22 cellular contexts compared by ENCODE assay signal in genomic region chr18:68467966-68468365, GRCh38.
DNase-seq lines count a peak whose midpoint lies in the region; ATAC-seq and TF ChIP-seq lines count a peak whose summit lies in the region.
"Had no signal": no experiment of that assay in that cellular context is flagged by ENCODE, and none has a peak within 500 bp of the region (broad histone marks: within the 10 kb centered on the region; RNA-seq: fewer than 3 reads in every experiment).

No MANE protein-coding gene starts in this region.

- H3K27ac Mint-ChIP-seq in activated CD8-positive, alpha-beta T cell treated with anti-CD3 and anti-CD28 coated beads for 36 hours, result no peak overlapping the region
- H3K27ac Mint-ChIP-seq: activated CD4-positive, alpha-beta T cell treated with anti-CD3 and anti-CD28 coated beads, Interleukin-2, amount 10 ng/mL, durations not matched to agents 24 days and 14 days; endodermal cell; IgD-negative memory B cell; stimulated activated naive CD8-positive, alpha-beta T cell treated with anti-CD3 and anti-CD28 coated beads, Interleukin-15, Interleukin-2, amounts not matched to agents 100 ng/mL and 50 ng/mL, for 24 hours had no signal

- H3K4me3 ChIP-seq in BE2C (ENCODE audit: low read depth, low read length) (no peak overlapping the region), hepatocyte (no peak overlapping the region)
- H3K4me3 ChIP-seq: SK-N-MC, uterus had no signal

- H3K4me1 ChIP-seq in BE2C (no peaks in the 10 kb centered on the region), hepatocyte (ENCODE audit: insufficient read depth) (peaks cover 4% of the 10 kb centered on the region)
- H3K4me1 ChIP-seq: foreskin keratinocyte, uterus had no signal

- H3K36me3 ChIP-seq in BE2C (no peaks in the 10 kb centered on the region), hepatocyte (replicated peaks; ENCODE audit: insufficient read depth, low read depth) (no peaks in the 10 kb centered on the region)
- H3K36me3 ChIP-seq: uterus had no signal

- H3K36me3 Mint-ChIP-seq in activated CD8-positive, alpha-beta T cell treated with anti-CD3 and anti-CD28 coated beads for 36 hours (ENCODE audit: low read depth), result no peaks in the 10 kb centered on the region
- H3K36me3 Mint-ChIP-seq: IgD-negative memory B cell had no signal

- peaks cover 4% of the 10 kb centered on the region for H3K4me1 Mint-ChIP-seq in activated CD8-positive, alpha-beta T cell treated with anti-CD3 and anti-CD28 coated beads for 36 hours (ENCODE audit: low read depth)
- H3K4me1 Mint-ChIP-seq: activated CD4-positive, alpha-beta T cell treated with anti-CD3 and anti-CD28 coated beads, Interleukin-2, amount 10 ng/mL, durations not matched to agents 24 days and 14 days; endodermal cell; IgD-negative memory B cell had no signal

- WGBS in hepatocyte (ENCODE audit: low lambda C conversion rate, missing lambda C conversion rate), result 66% methylated on average over 4 of the region's 4 CpGs

- TF ChIP-seq CTCF in BE2C (IDR thresholded peaks at IDR 0.05; ENCODE audit: low read depth, low read length), result no peak
- no peak for TF ChIP-seq CTCF in activated CD8-positive, alpha-beta T cell treated with anti-CD3 and anti-CD28 coated beads for 36 hours (IDR thresholded peaks at IDR 0.05)
- TF ChIP-seq CTCF in hepatocyte (IDR thresholded peaks at IDR 0.05; ENCODE audit: poor library complexity), result no peak

- H2AFZ ChIP-seq in hepatocyte, result no peak overlapping the region

- no peak overlapping the region for H3K27ac ChIP-seq in hepatocyte
- H3K27ac ChIP-seq: foreskin keratinocyte, SK-N-MC, uterus had no signal

- H3K27me3 Mint-ChIP-seq in activated CD8-positive, alpha-beta T cell treated with anti-CD3 and anti-CD28 coated beads for 36 hours, result no peaks in the 10 kb centered on the region
- H3K27me3 Mint-ChIP-seq: activated CD4-positive, alpha-beta T cell treated with anti-CD3 and anti-CD28 coated beads, Interleukin-2, amount 10 ng/mL, durations not matched to agents 24 days and 14 days; IgD-negative memory B cell had no signal

- CTCF ChIA-PET in activated CD8-positive, alpha-beta T cell treated with anti-CD3 and anti-CD28 coated beads for 36 hours (lab: Charles Lee), result no interaction called here

- ATAC-seq in GM18868 (IDR thresholded peaks at IDR 0.05; ENCODE audit: unreplicated experiment), result peak; percentile 80
- peak; percentile 76 for ATAC-seq in activated CD8-positive, alpha-beta T cell treated with anti-CD3 and anti-CD28 coated beads for 36 hours
- no peak for ATAC-seq in esophagus mucosa
- ATAC-seq: activated T-cell treated with anti-CD3 and anti-CD28 coated beads, Interleukin-2, amount 50 U/mL, for 4 hours; foreskin keratinocyte had no signal

- DNase-seq in BE2C, result peak; percentile 5
- DNase-seq in LHCN-M2 (ENCODE audit: low read depth), result peak; percentile 33
- no peak for DNase-seq in activated CD8-positive, alpha-beta T cell treated with anti-CD3 and anti-CD28 coated beads for 36 hours
- DNase-seq in hepatocyte (ENCODE audit: low spot score), result no peak
- no peak for DNase-seq in SW 1271 (lab: John Stamatoyannopoulos, UW)
- DNase-seq in Kasumi-1 (lab: John Stamatoyannopoulos, UW), result no peak
- DNase-seq: activated CD4-positive, alpha-beta T cell treated with anti-CD3 and anti-CD28 coated beads, Interleukin-2, amount 10 ng/mL, durations not matched to agents 24 days and 14 days; activated T-cell treated with anti-CD3 and anti-CD28 coated beads, Interleukin-2, amount 50 U/mL, for 4 hours; caudate nucleus; endodermal cell; foreskin keratinocyte; GOT3; NCI-H1092 treated with DMSO at 0.1 percent for 48 hours; NCI-H2171 treated with DMSO at 0.1 percent for 48 hours; posterior cingulate gyrus; stimulated activated CD4-positive, alpha-beta T cell treated with anti-CD3 and anti-CD28 coated beads, Interleukin-12 subunit alpha, Interleukin-12 subunit beta, amount 100 ng/mL, for 4 hours; uterus had no signal

- POLR2A ChIA-PET in activated CD8-positive, alpha-beta T cell treated with anti-CD3 and anti-CD28 coated beads for 36 hours (lab: Charles Lee), result no interaction called here

- no peaks in the 10 kb centered on the region for H3K9me2 ChIP-seq in hepatocyte (replicated peaks; ENCODE audit: insufficient read depth)

- H3K27me3 ChIP-seq in BE2C, result no peaks in the 10 kb centered on the region
- no peaks in the 10 kb centered on the region for H3K27me3 ChIP-seq in hepatocyte
- H3K27me3 ChIP-seq: foreskin keratinocyte, uterus had no signal

- H3K4me3 Mint-ChIP-seq in activated CD8-positive, alpha-beta T cell treated with anti-CD3 and anti-CD28 coated beads for 36 hours, result no peak overlapping the region
- H3K4me3 Mint-ChIP-seq: activated CD4-positive, alpha-beta T cell treated with anti-CD3 and anti-CD28 coated beads, Interleukin-2, amount 10 ng/mL, durations not matched to agents 24 days and 14 days; activated T-cell treated with anti-CD3 and anti-CD28 coated beads, Interleukin-2, amount 50 U/mL, for 4 hours; endodermal cell; IgD-negative memory B cell; stimulated activated naive CD8-positive, alpha-beta T cell treated with anti-CD3 and anti-CD28 coated beads, Interleukin-15, Interleukin-2, amounts not matched to agents 100 ng/mL and 50 ng/mL, for 24 hours had no signal

- H3K9me3 ChIP-seq in BE2C (no peaks in the 10 kb centered on the region), hepatocyte (ENCODE audit: low read depth) (no peaks in the 10 kb centered on the region)
- H3K9me3 ChIP-seq: uterus had no signal

- no peak overlapping the region for H3K4me2 ChIP-seq in hepatocyte

- no peaks in the 10 kb centered on the region for H3K9me3 Mint-ChIP-seq in activated CD8-positive, alpha-beta T cell treated with anti-CD3 and anti-CD28 coated beads for 36 hours
- H3K9me3 Mint-ChIP-seq: activated CD4-positive, alpha-beta T cell treated with anti-CD3 and anti-CD28 coated beads, Interleukin-2, amount 10 ng/mL, durations not matched to agents 24 days and 14 days; activated T-cell treated with anti-CD3 and anti-CD28 coated beads, Interleukin-2, amount 50 U/mL, for 4 hours; endodermal cell; stimulated activated naive CD8-positive, alpha-beta T cell treated with anti-CD3 and anti-CD28 coated beads, Interleukin-15, Interleukin-2, amounts not matched to agents 100 ng/mL and 50 ng/mL, for 24 hours had no signal

- intact Hi-C loops in activated CD8-positive, alpha-beta T cell treated with anti-CD3 and anti-CD28 coated beads for 36 hours (cut with micrococcal nuclease), result no loop called here

- H3K79me2 ChIP-seq in hepatocyte, result no peaks in the 10 kb centered on the region

- H4K20me1 ChIP-seq in hepatocyte (ENCODE audit: insufficient read depth, poor library complexity, severe bottlenecking), result no peaks in the 10 kb centered on the region

Comparison
In these comparisons a context has a peak if more than half of its experiments do, and no peak if none do; other contexts are left out.
1. DNase-seq: peak in BE2C (single experiment) and LHCN-M2 (single experiment); none in activated CD8-positive, alpha-beta T cell treated with anti-CD3 and anti-CD28 coated beads for 36 hours (single experiment), hepatocyte (single experiment), SW 1271 (0 of 2) and Kasumi-1 (0 of 2).